In genomic region chr3:129123314-129124060, GRCh38 we compare ENCODE assay signal across 8 cellular contexts. TPM values are rescaled to one million over a fixed set of nuclear protein-coding genes. Genes with fewer than 3 reads are reported as not detected.
DNase-seq lines count a peak whose midpoint lies in the region; ATAC-seq and TF ChIP-seq lines count a peak whose summit lies in the region.

No MANE protein-coding gene starts in this region.

- no peak overlapping the region for H3K27ac ChIP-seq in suprapubic skin

- H3K4me3 ChIP-seq in Caco-2 (ENCODE audit: low read depth, low read length): no peak overlapping the region
- H3K4me3 ChIP-seq in suprapubic skin: no peak overlapping the region

- no peak for TF ChIP-seq CTCF in Caco-2 (IDR thresholded peaks at IDR 0.05; ENCODE audit: insufficient read depth in 1 of 2, low read depth in 1 of 2, low read length in 1 of 2, severe bottlenecking in 1 of 2, unreplicated experiment in 1 of 2)
- TF ChIP-seq CTCF in mesothelial cell of epicardium (IDR thresholded peaks at IDR 0.05; ENCODE audit: unreplicated experiment): no peak
- TF ChIP-seq CTCF in suprapubic skin (IDR thresholded peaks at IDR 0.05): no peak

- no peak overlapping the region for H3K4me3 Mint-ChIP-seq in Caco-2 (ENCODE audit: unreplicated experiment)
- peak overlapping the region; percentile 46 for H3K4me3 Mint-ChIP-seq in activated naive CD8-positive, alpha-beta T cell
- H3K4me3 Mint-ChIP-seq in mesothelial cell of epicardium: no peak overlapping the region

- H3K27me3 Mint-ChIP-seq in Caco-2 (ENCODE audit: insufficient read depth, unreplicated experiment) (no peaks in the 10 kb centered on the region), mesothelial cell of epicardium (ENCODE audit: low read depth) (no peaks in the 10 kb centered on the region)
- H3K27me3 Mint-ChIP-seq in activated naive CD8-positive, alpha-beta T cell: no peaks in the 10 kb centered on the region

- H3K9me3 Mint-ChIP-seq in Caco-2 (ENCODE audit: unreplicated experiment): no peaks in the 10 kb centered on the region
- H3K9me3 Mint-ChIP-seq in activated naive CD8-positive, alpha-beta T cell (ENCODE audit: low read depth): no peaks in the 10 kb centered on the region
- H3K9me3 Mint-ChIP-seq in mesothelial cell of epicardium: no peaks in the 10 kb centered on the region

- peak overlapping the region; percentile 50 for H3K27ac Mint-ChIP-seq in Caco-2 (ENCODE audit: unreplicated experiment)
- H3K27ac Mint-ChIP-seq in activated naive CD8-positive, alpha-beta T cell: peak overlapping the region; percentile 72
- peak overlapping the region; percentile 64 for H3K27ac Mint-ChIP-seq in mesothelial cell of epicardium

- POLR2A ChIA-PET in Caco-2 (lab: Charles Lee): no interaction called here

- H3K4me1 Mint-ChIP-seq in Caco-2 (ENCODE audit: low read depth, unreplicated experiment) (peaks cover 19% of the 10 kb centered on the region), mesothelial cell of epicardium (peaks cover 22% of the 10 kb centered on the region)
- peaks cover 21% of the 10 kb centered on the region for H3K4me1 Mint-ChIP-seq in activated naive CD8-positive, alpha-beta T cell (ENCODE audit: low read depth)

- no peaks in the 10 kb centered on the region for H3K27me3 ChIP-seq in Caco-2 (replicated peaks; ENCODE audit: control insufficient read depth, insufficient read depth, low read length)
- no peaks in the 10 kb centered on the region for H3K27me3 ChIP-seq in suprapubic skin

- ATAC-seq in HG02610 (IDR thresholded peaks at IDR 0.05; ENCODE audit: unreplicated experiment): no peak

- 56% methylated on average over 5 of the region's 5 CpGs for WGBS in suprapubic skin

- no peak for TF ChIP-seq EP300 in suprapubic skin (IDR thresholded peaks at IDR 0.05)

- H3K9me3 ChIP-seq in Caco-2 (no peaks in the 10 kb centered on the region), suprapubic skin (no peaks in the 10 kb centered on the region)

- H3K36me3 ChIP-seq in Caco-2 (ENCODE audit: control insufficient read depth, insufficient read depth, low read length) (no peaks in the 10 kb centered on the region; the same call in 1 of the 2 replicates), suprapubic skin (peaks cover 20% of the 10 kb centered on the region)

- DNase-seq in Caco-2 (peak; percentile 55 to 71), LHCN-M2 (ENCODE audit: low read depth) (peak; percentile 14), mesothelial cell of epicardium (ENCODE audit: low spot score in 2 of 2, unreplicated experiment in 2 of 2) (no peak), suprapubic skin (ENCODE audit: low spot score in 2 of 2) (no peak)
- DNase-seq in stimulated activated CD4-positive, alpha-beta T cell treated with anti-CD3 and anti-CD28 coated beads, Interleukin-1b, Interleukin-23, amount 100 ng/mL, for 48 hours: no peak
- DNase-seq in stimulated activated CD8-positive, alpha-beta memory T cell treated with anti-CD3 and anti-CD28 coated beads, Interleukin-4, amount 100 ng/mL, for 48 hours: no peak

- peaks cover 36% of the 10 kb centered on the region for H3K36me3 Mint-ChIP-seq in Caco-2 (ENCODE audit: insufficient read depth, unreplicated experiment)
- peaks cover 8% of the 10 kb centered on the region for H3K36me3 Mint-ChIP-seq in activated naive CD8-positive, alpha-beta T cell
- peaks cover 11% of the 10 kb centered on the region for H3K36me3 Mint-ChIP-seq in mesothelial cell of epicardium

- H3K4me1 ChIP-seq in Caco-2 (peaks cover 29% of the 10 kb centered on the region), suprapubic skin (peaks cover 27% of the 10 kb centered on the region)

- BruUV-seq in Caco-2 (replicated peaks; lab: Mats Ljungman, UMichigan): no TSS peak

- no peak for TF ChIP-seq POLR2A in suprapubic skin (IDR thresholded peaks at IDR 0.05)

- intact Hi-C loops in Caco-2 (cut with micrococcal nuclease; ENCODE audit: unreplicated experiment): loop anchor here (10.0 kb wide), 1 partner anchor 191 kb away; a partner anchor contains a TSS

- CTCF ChIA-PET in Caco-2 (lab: Charles Lee): interaction anchor here (0.5 to 1.3 kb wide), 3 partner anchors 9 to 153 kb away, joined by 3 read pairs; no protein-coding TSS in a partner anchor

RNA-seq across cellular contexts. Expression of gene RAB43, which starts 1.9 kb away (rescaled TPM):
- total RNA-seq in Caco-2 (2022) (10.8 and 12.3 TPM in 2 replicates), LHCN-M2 (2014; rRNA removed) (16.3 and 21.5 TPM in 2 replicates), mesothelial cell of epicardium (20.8 to 28.1 TPM (median 24.7 TPM) in 3 replicates), suprapubic skin (10 to 100 TPM in 1 of 4 donors, 1 to 10 TPM in 3; 7.3 to 20.4 (median 8.3) TPM)
- 12.5 TPM for polyA plus RNA-seq in LHCN-M2 (2012)

RNA-seq across cellular contexts. Expression of gene ISY1, which starts 37.4 kb away (rescaled TPM):
- 35.6 and 37.6 TPM in 2 replicates for total RNA-seq in Caco-2 (2022)
- 26.9 TPM in 2 replicates for total RNA-seq in LHCN-M2 (2014; rRNA removed)
- 26.8 TPM for polyA plus RNA-seq in LHCN-M2 (2012)
- total RNA-seq in mesothelial cell of epicardium: 37.5 to 40.3 TPM (median 38.5 TPM) in 3 replicates
- 10 to 100 TPM in 3 of 4 donors, 1 to 10 TPM in 1; 6.3 to 18.2 (median 16.3) TPM for total RNA-seq in suprapubic skin

Comparison
In these comparisons a context has a peak if more than half of its experiments do, and no peak if none do; other contexts are left out.
1. DNase-seq: peak in Caco-2 (2 of 2) and LHCN-M2 (single experiment); none in mesothelial cell of epicardium (0 of 2), stimulated activated CD4-positive, alpha-beta T cell treated with anti-CD3 and anti-CD28 coated beads, Interleukin-1b, Interleukin-23, amount 100 ng/mL, for 48 hours (single experiment), suprapubic skin (0 of 2) and stimulated activated CD8-positive, alpha-beta memory T cell treated with anti-CD3 and anti-CD28 coated beads, Interleukin-4, amount 100 ng/mL, for 48 hours (single experiment).
2. Peak in every context shown above with its lines, with median percentiles within 50 percentile points of each other: H3K27ac Mint-ChIP-seq.